Comparison of ENCODE assay signal across 1 cellular context in genomic region chr11:59223177-59223576, GRCh38.
TF ChIP-seq lines count a peak whose summit lies in the region.

No MANE protein-coding gene starts in this region.

TF ChIP-seq in IMR-90, 13 proteins besides CTCF, POLR2A, EP300 and RAD21:
- TF ChIP-seq MAZ (IDR thresholded peaks at IDR 0.05; ENCODE audit: borderline replicate concordance, low read depth, low read length) = no peak
- TF ChIP-seq SMC3 (IDR thresholded peaks at IDR 0.05; ENCODE audit: low read depth, low read length) = no peak
- TF ChIP-seq ELK1 (IDR thresholded peaks at IDR 0.05; ENCODE audit: borderline replicate concordance, low read depth, low read length) = no peak
- no peak for TF ChIP-seq CHD1 (IDR thresholded peaks at IDR 0.05; ENCODE audit: low read depth, low read length)
- no peak for TF ChIP-seq CEBPB (IDR thresholded peaks at IDR 0.05; ENCODE audit: low read depth, low read length)
- TF ChIP-seq, protein P1, sequence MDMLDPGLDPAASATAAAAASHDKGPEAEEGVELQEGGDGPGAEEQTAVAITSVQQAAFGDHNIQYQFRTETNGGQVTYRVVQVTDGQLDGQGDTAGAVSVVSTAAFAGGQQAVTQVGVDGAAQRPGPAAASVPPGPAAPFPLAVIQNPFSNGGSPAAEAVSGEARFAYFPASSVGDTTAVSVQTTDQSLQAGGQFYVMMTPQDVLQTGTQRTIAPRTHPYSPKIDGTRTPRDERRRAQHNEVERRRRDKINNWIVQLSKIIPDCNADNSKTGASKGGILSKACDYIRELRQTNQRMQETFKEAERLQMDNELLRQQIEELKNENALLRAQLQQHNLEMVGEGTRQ (IDR thresholded peaks at IDR 0.05; ENCODE audit: low read depth, low read length) = no peak
- TF ChIP-seq MXI1 (IDR thresholded peaks at IDR 0.05; ENCODE audit: borderline replicate concordance, low read depth, low read length) = no peak
- TF ChIP-seq BHLHE40 (IDR thresholded peaks at IDR 0.05; ENCODE audit: low read depth, low read length) = no peak
- TF ChIP-seq FOS (IDR thresholded peaks at IDR 0.05; ENCODE audit: low read depth, low read length) = no peak
- TF ChIP-seq MAFK (IDR thresholded peaks at IDR 0.05; ENCODE audit: low read depth, low read length) = no peak
- TF ChIP-seq NFE2L2 (IDR thresholded peaks at IDR 0.05; ENCODE audit: low read depth, low read length) = no peak
- TF ChIP-seq RFX5 (IDR thresholded peaks at IDR 0.05; ENCODE audit: low read depth, low read length) = no peak
- no peak for TF ChIP-seq RCOR1 (IDR thresholded peaks at IDR 0.05; ENCODE audit: insufficient replicate concordance, low read length)
